7 cellular contexts compared by ENCODE assay signal in the genomic region with DNA sequence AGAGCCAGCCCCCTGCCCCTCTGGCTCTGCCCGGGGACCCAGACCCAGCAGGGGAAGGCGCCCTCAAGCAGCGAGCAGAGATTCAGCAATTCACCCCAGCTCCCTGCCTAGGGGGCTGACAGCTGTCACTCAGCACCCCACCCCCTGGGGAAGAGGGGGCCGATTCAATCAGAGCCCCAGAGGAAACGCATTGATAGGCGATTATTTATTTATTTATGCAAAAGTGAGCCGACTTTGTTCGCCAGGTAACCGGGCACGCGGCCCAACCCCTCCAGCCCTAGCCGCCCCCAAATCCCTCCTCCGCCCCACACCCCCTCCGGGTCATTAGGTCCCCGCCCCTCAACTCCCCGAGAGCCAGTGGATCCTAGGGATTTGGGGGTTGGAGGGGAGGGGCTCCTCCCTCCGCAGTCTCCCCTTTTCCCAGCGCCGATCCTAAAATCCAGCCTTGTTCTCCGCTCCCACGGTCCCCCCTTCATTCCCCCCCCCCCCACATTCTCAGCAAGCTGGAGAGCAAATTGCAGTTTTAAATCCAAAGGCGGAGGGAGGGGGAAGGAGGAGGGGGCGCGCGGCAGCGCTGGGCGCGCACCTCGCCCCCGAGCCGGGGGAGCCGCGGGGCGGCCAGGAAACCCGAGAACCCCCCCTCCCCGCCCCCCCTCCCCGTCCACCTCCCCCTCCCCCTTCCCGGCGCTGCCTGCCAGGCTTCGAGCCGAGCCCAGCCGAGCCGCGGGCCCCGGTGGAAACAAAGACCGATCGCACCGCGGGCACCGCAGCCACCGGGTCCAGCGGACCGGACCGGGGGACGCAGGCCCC. TPM values are rescaled to one million over a fixed set of nuclear protein-coding genes. Genes with fewer than 3 reads are reported as not detected.
A peak's percentile ranks its signal among the peaks of the same experiment; 100 is the strongest.
DNase-seq lines count a peak whose midpoint lies in the region; ATAC-seq and TF ChIP-seq lines count a peak whose summit lies in the region.

No MANE protein-coding gene starts in this region.

- whole genome bisulfite sequencing in right cardiac atrium = under 1% methylated on average over 55 of the region's 55 CpGs

- TF ChIP-seq CTCF in GM10266 (IDR thresholded peaks at IDR 0.05; ENCODE audit: control insufficient read depth, insufficient read depth, low read depth, missing control alignments) (peak; percentile 4), retinal pigment epithelial cell (conservative IDR thresholded peaks at IDR 0.05; ENCODE audit: low read depth, low read length) (peak; percentile 10)

- H3K27ac ChIP-seq in angular gyrus (ENCODE audit: low read depth, low read length) (peak overlapping the region; percentile 89), right cardiac atrium (ENCODE audit: low read length) (peak overlapping the region; percentile 91)

- DNase-seq in GM10266 (ENCODE audit: extremely low spot score) (peak; percentile 69), NCI-H1105 treated with DMSO at 0.1 percent for 48 hours (lab: John Stamatoyannopoulos, UW) (peak; percentile 44), right cardiac atrium (peak; percentile 69 to 88 (median 88)), retinal pigment epithelial cell (ENCODE audit: low read depth) (no peak), NCI-H226 (no peak)

- peak; percentile 2 to 26 for ATAC-seq in right cardiac atrium
- ATAC-seq in HG02870 (IDR thresholded peaks at IDR 0.05; ENCODE audit: unreplicated experiment) = no peak

- no peaks in the 10 kb centered on the region for H3K27me3 ChIP-seq in right cardiac atrium (ENCODE audit: control insufficient read depth, insufficient read depth)

- H3K4me3 ChIP-seq in right cardiac atrium (ENCODE audit: low read length) = peak overlapping the region; percentile 84
- peak overlapping the region; percentile 97 for H3K4me3 ChIP-seq in retinal pigment epithelial cell (ENCODE audit: low read length)

- H3K4me1 ChIP-seq in right cardiac atrium (ENCODE audit: control insufficient read depth, insufficient read depth, low read length) = peaks cover 23% of the 10 kb centered on the region

- intact Hi-C loops in right cardiac atrium (cut with DNase I) = loop anchor here in 3 of 4 donors (5.0 to 10.0 kb wide), 4 partner anchors 35 to 200 kb away; no protein-coding TSS in a partner anchor

- H3K9me3 ChIP-seq in right cardiac atrium (ENCODE audit: control insufficient read depth, low read length) = no peaks in the 10 kb centered on the region

RNA-seq across cellular contexts. Expression of a gene that starts 1.2 kb away (rescaled TPM):
- total RNA-seq in right cardiac atrium = 10 to 100 TPM; 40.4 to 53.5 (median 50.6) TPM
- 26.3 TPM for polyA plus RNA-seq in right cardiac atrium

RNA-seq across cellular contexts. Expression of a gene that starts 32.3 kb away (rescaled TPM):
- total RNA-seq in right cardiac atrium = 10 to 100 TPM in 1 of 4 donors, 1 to 10 TPM in 3; 3.2 to 12.6 (median 5.1) TPM
- polyA plus RNA-seq in right cardiac atrium = 3.5 TPM

Comparison
In these comparisons a context has a peak if more than half of its experiments do, and no peak if none do; other contexts are left out.
1. DNase-seq: peak in GM10266 (single experiment), NCI-H1105 treated with DMSO at 0.1 percent for 48 hours (single experiment) and right cardiac atrium (3 of 3); none in retinal pigment epithelial cell (single experiment) and NCI-H226 (single experiment).